2 cellular contexts compared by ENCODE assay signal in genomic region chr16:23432176-23433128, GRCh38.
TF ChIP-seq lines count a peak whose summit lies in the region.

No MANE protein-coding gene starts in this region.

TF ChIP-seq in SK-N-SH, 30 proteins besides CTCF, POLR2A, EP300 and RAD21 (continued from another document):
- no peak for TF ChIP-seq RXRA (IDR thresholded peaks at IDR 0.05; ENCODE audit: borderline replicate concordance, low read depth)
- TF ChIP-seq USF1 (IDR thresholded peaks at IDR 0.05; ENCODE audit: borderline replicate concordance, low read depth) = no peak
- TF ChIP-seq REST (IDR thresholded peaks at IDR 0.05; ENCODE audit: low read depth, low read length) = no peak
- no peak for TF ChIP-seq FOSL2 (IDR thresholded peaks at IDR 0.05; ENCODE audit: borderline replicate concordance, low read depth)
- TF ChIP-seq ZBTB33 (IDR thresholded peaks at IDR 0.05; ENCODE audit: borderline replicate concordance, low read depth) = no peak
- no peak for TF ChIP-seq RFX5 (IDR thresholded peaks at IDR 0.05; ENCODE audit: low read length)
- no peak for TF ChIP-seq TCF12 (IDR thresholded peaks at IDR 0.05)
- no peak for TF ChIP-seq GATA2 (CRISPR knock-in tag; IDR thresholded peaks at IDR 0.05)
- TF ChIP-seq SMC3 (IDR thresholded peaks at IDR 0.05; ENCODE audit: low read depth, low read length) = no peak
- no peak for TF ChIP-seq FOXM1 (IDR thresholded peaks at IDR 0.05; ENCODE audit: low read depth)
- no peak for TF ChIP-seq USF2 (IDR thresholded peaks at IDR 0.05; ENCODE audit: borderline replicate concordance, low read depth, low read length)
- TF ChIP-seq MXI1 (IDR thresholded peaks at IDR 0.05; ENCODE audit: low read depth, low read length) = no peak
- TF ChIP-seq PBX3 (IDR thresholded peaks at IDR 0.05) = no peak

TF ChIP-seq in SK-N-SH treated with all-trans-retinoic acid at 6 μM for 48 hours, 23 proteins besides CTCF, POLR2A, EP300 and RAD21:
- no peak for TF ChIP-seq TSHZ2 (CRISPR knock-in tag; IDR thresholded peaks at IDR 0.05)
- TF ChIP-seq TCF4 (CRISPR knock-in tag; IDR thresholded peaks at IDR 0.05; ENCODE audit: borderline replicate concordance) = no peak
- TF ChIP-seq ZFP3 (CRISPR knock-in tag; IDR thresholded peaks at IDR 0.05) = no peak
- TF ChIP-seq ESRRG (CRISPR knock-in tag; IDR thresholded peaks at IDR 0.05) = no peak
- TF ChIP-seq RARB (CRISPR knock-in tag; IDR thresholded peaks at IDR 0.05) = no peak
- no peak for TF ChIP-seq TOX (CRISPR knock-in tag; IDR thresholded peaks at IDR 0.05; ENCODE audit: borderline replicate concordance)
- no peak for TF ChIP-seq ZC3H10 (CRISPR knock-in tag; IDR thresholded peaks at IDR 0.05)
- no peak for TF ChIP-seq CSDC2 (CRISPR knock-in tag; IDR thresholded peaks at IDR 0.05)
- TF ChIP-seq ARNTL (CRISPR knock-in tag; IDR thresholded peaks at IDR 0.05; ENCODE audit: borderline replicate concordance, low read depth) = no peak
- TF ChIP-seq GLIS3 (CRISPR knock-in tag; IDR thresholded peaks at IDR 0.05) = no peak
- no peak for TF ChIP-seq CREB5 (CRISPR knock-in tag; IDR thresholded peaks at IDR 0.05; ENCODE audit: low read depth)
- no peak for TF ChIP-seq POU6F1 (CRISPR knock-in tag; IDR thresholded peaks at IDR 0.05; ENCODE audit: borderline replicate concordance, low read depth)
- TF ChIP-seq PPARA (CRISPR knock-in tag; IDR thresholded peaks at IDR 0.05; ENCODE audit: borderline replicate concordance) = no peak
- TF ChIP-seq SNAI2 (CRISPR knock-in tag; IDR thresholded peaks at IDR 0.05) = no peak
- TF ChIP-seq ZNF8 (CRISPR knock-in tag; IDR thresholded peaks at IDR 0.05) = no peak
- no peak for TF ChIP-seq OSR1 (CRISPR knock-in tag; IDR thresholded peaks at IDR 0.05)
TF ChIP-seq in SK-N-SH treated with all-trans-retinoic acid at 6 μM for 48 hours: peak in this region for 0.
